ENCODE assay signal across 2 cellular contexts in genomic region chr1:193117167-193117566, GRCh38.
TF ChIP-seq lines count a peak whose summit lies in the region.

No MANE protein-coding gene starts in this region.

TF ChIP-seq in HEK293, 187 proteins besides CTCF, POLR2A, EP300 and RAD21:
- peak; percentile 34; the same call in 1 of the 2 replicates for TF ChIP-seq ZNF664 (tag by site-specific recombination; IDR thresholded peaks at IDR 0.05)
- peak; percentile 71 for TF ChIP-seq ZNF366 (tag by site-specific recombination; conservative IDR thresholded peaks at IDR 0.05)
- TF ChIP-seq PRDM1 (tag by site-specific recombination; IDR thresholded peaks at IDR 0.05), result 0 out of 2 replicates have a peak, but pooled peaks have one; percentile 22

TF ChIP-seq in K562, 482 proteins besides CTCF, POLR2A, EP300 and RAD21:
- TF ChIP-seq KDM1A (IDR thresholded peaks at IDR 0.05) (peak; percentile 48 to 65; a peak in 3 of 4 replicates), HDAC1 (IDR thresholded peaks at IDR 0.05) (peak in 1 of 2 experiments; percentile 55; a peak in 1 of 4 replicates), ZBTB2 (IDR thresholded peaks at IDR 0.05) (peak; percentile 70), ZNF512 (tag; IDR thresholded peaks at IDR 0.05) (peak; percentile 96), ZBTB5 (IDR thresholded peaks at IDR 0.05) (peak; percentile 38; the same call in 1 of the 2 replicates), SMARCA5 (IDR thresholded peaks at IDR 0.05) (peak; percentile 76), HDGF (IDR thresholded peaks at IDR 0.05) (0 out of 2 replicates have a peak, but pooled peaks have one; percentile 29), BRD9 (IDR thresholded peaks at IDR 0.05; ENCODE audit: low read depth, partially characterized antibody) (peak; percentile 20), CSDE1 (IDR thresholded peaks at IDR 0.05) (0 out of 4 replicates have a peak, but pooled peaks of 1 of the 2 experiments have one; percentile 28), MLLT1 (IDR thresholded peaks at IDR 0.05) (peak in 1 of 2 experiments; percentile 42; a peak in 1 of 4 replicates), LARP7 (IDR thresholded peaks at IDR 0.05) (peak; percentile 88; the same call in 1 of the 2 replicates), MTA1 (IDR thresholded peaks at IDR 0.05; ENCODE audit: borderline replicate concordance) (peak; percentile 60), ZC3H8 (IDR thresholded peaks at IDR 0.05) (peak; percentile 85; the same call in 1 of the 2 replicates), CHD4 (IDR thresholded peaks at IDR 0.05; ENCODE audit: insufficient read depth, insufficient replicate concordance, low read depth, low read length, poor library complexity, severe bottlenecking) (peak; percentile 52), RBM25 (IDR thresholded peaks at IDR 0.05; ENCODE audit: low read depth, low read length, severe bottlenecking) (peak; percentile 49), ELF4 (CRISPR knock-in tag; IDR thresholded peaks at IDR 0.05) (0 out of 2 replicates have a peak, but pooled peaks have one; percentile 40), NFATC3 (IDR thresholded peaks at IDR 0.05) (peak; percentile 21; the same call in 1 of the 2 replicates), BCOR (IDR thresholded peaks at IDR 0.05) (peak; percentile 93; the same call in 1 of the 2 replicates), ADNP (tag; IDR thresholded peaks at IDR 0.05) (peak; percentile 40; the same call in 1 of the 2 replicates), THRAP3 (IDR thresholded peaks at IDR 0.05; ENCODE audit: borderline replicate concordance) (0 out of 2 replicates have a peak, but pooled peaks have one; percentile 36), NCOA4 (IDR thresholded peaks at IDR 0.05; ENCODE audit: partially characterized antibody) (peak; percentile 34), HLTF (IDR thresholded peaks at IDR 0.05) (0 out of 2 replicates have a peak, but pooled peaks have one; percentile 14), ARNT (IDR thresholded peaks at IDR 0.05) (0 out of 4 replicates have a peak, but pooled peaks of 1 of the 2 experiments have one; percentile 41), MTA2 (IDR thresholded peaks at IDR 0.05; ENCODE audit: low read depth) (peak; percentile 43; the same call in 1 of the 2 replicates), ZNF407 (IDR thresholded peaks at IDR 0.05; ENCODE audit: low read depth) (peak; percentile 58; the same call in 1 of the 2 replicates), ASH1L (IDR thresholded peaks at IDR 0.05; ENCODE audit: borderline replicate concordance, low read depth, partially characterized antibody) (peak; percentile 43), PHB2 (IDR thresholded peaks at IDR 0.05; ENCODE audit: low read depth) (peak; percentile 68; the same call in 1 of the 2 replicates)
- TF ChIP-seq, protein P1, sequence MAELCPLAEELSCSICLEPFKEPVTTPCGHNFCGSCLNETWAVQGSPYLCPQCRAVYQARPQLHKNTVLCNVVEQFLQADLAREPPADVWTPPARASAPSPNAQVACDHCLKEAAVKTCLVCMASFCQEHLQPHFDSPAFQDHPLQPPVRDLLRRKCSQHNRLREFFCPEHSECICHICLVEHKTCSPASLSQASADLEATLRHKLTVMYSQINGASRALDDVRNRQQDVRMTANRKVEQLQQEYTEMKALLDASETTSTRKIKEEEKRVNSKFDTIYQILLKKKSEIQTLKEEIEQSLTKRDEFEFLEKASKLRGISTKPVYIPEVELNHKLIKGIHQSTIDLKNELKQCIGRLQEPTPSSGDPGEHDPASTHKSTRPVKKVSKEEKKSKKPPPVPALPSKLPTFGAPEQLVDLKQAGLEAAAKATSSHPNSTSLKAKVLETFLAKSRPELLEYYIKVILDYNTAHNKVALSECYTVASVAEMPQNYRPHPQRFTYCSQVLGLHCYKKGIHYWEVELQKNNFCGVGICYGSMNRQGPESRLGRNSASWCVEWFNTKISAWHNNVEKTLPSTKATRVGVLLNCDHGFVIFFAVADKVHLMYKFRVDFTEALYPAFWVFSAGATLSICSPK (IDR thresholded peaks at IDR 0.05; ENCODE audit: borderline replicate concordance), result peak; percentile 55; the same call in 1 of the 2 replicates
- TF ChIP-seq, protein P2, sequence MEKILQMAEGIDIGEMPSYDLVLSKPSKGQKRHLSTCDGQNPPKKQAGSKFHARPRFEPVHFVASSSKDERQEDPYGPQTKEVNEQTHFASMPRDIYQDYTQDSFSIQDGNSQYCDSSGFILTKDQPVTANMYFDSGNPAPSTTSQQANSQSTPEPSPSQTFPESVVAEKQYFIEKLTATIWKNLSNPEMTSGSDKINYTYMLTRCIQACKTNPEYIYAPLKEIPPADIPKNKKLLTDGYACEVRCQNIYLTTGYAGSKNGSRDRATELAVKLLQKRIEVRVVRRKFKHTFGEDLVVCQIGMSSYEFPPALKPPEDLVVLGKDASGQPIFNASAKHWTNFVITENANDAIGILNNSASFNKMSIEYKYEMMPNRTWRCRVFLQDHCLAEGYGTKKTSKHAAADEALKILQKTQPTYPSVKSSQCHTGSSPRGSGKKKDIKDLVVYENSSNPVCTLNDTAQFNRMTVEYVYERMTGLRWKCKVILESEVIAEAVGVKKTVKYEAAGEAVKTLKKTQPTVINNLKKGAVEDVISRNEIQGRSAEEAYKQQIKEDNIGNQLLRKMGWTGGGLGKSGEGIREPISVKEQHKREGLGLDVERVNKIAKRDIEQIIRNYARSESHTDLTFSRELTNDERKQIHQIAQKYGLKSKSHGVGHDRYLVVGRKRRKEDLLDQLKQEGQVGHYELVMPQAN (IDR thresholded peaks at IDR 0.05; ENCODE audit: borderline replicate concordance), result peak; percentile 47
